In the genomic region with DNA sequence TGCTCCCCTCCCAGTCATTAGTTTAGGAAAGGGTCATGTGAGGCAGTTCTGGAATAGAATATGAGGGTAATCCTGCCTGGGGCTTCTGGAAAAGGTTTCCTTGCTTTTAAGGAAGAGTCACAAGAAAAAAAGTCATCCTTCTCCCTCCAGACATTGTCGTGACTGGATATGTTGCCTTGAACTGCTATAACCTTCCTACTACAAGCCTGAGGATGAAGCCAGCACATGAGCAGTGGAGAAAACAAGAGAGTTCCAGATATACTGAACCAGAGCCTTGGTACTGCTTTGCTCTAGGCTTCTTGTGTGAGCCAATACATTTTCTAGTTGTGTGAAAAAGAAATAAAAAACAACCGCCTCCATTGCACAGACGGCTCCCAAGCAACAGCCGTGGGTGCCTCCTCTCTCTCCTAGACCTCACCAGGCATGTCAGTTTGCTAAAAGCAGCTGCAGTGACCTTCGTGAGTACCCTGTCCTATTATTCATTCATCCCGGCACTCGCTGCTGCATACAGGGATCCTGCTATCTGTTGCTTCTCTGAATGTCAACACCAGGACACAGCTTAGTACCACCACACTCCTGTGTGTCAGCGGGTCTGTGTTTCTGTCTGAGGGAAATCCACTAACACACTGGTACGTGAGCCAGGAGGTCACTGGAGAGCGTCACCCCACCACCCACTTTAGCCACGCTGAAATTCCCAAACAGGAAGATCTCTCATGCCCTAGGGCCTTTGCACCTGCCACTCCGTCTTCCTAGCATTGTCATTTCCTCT, we compare ENCODE assay signal across 31 cellular contexts.
"Had no signal": no experiment of that assay in that cellular context is flagged by ENCODE, and none has a peak within 500 bp of the region (broad histone marks: within the 10 kb centered on the region; RNA-seq: fewer than 3 reads in every experiment).

No MANE protein-coding gene starts in this region.

- H3K9me3 ChIP-seq: ascending aorta, gastrocnemius medialis, lower lobe of right lung, neutrophil, ovary, stomach, suprapubic skin, tibial artery, upper lobe of right lung had no signal

- H3K36me3 ChIP-seq: ascending aorta, gastrocnemius medialis, lower lobe of right lung, neutrophil, ovary, stomach, suprapubic skin, tibial artery, upper lobe of right lung had no signal

- H3K4me3 Mint-ChIP-seq: activated naive CD4-positive, alpha-beta T cell treated with anti-CD3 and anti-CD28 coated beads for 36 hours; activated naive CD8-positive, alpha-beta T cell treated with anti-CD3 and anti-CD28 coated beads for 36 hours; brain; endodermal cell; nephron progenitor cell; stimulated activated memory B cell treated with anti-CD40 and anti-IgM and Interleukin-4, amounts not matched to agents 10 μg/mL and 1 μg/mL and 100 μg/mL, for 72 hours had no signal

- H3K27me3 ChIP-seq: ascending aorta, gastrocnemius medialis, ovary, stomach, suprapubic skin, tibial artery, upper lobe of right lung had no signal

- DNase-seq: activated CD4-positive, alpha-beta T cell treated with anti-CD3 and anti-CD28 coated beads for 4 hours; activated CD4-positive, alpha-beta T cell treated with anti-CD3 and anti-CD28 coated beads, Interleukin-2, amount 50 U/mL, for 4 hours; activated CD8-positive, alpha-beta memory T cell treated with anti-CD3 and anti-CD28 coated beads for 24 hours; activated effector memory CD4-positive, alpha-beta T cell treated with anti-CD3 and anti-CD28 coated beads, Interleukin-2, amount 50 U/mL, for 16 hours; activated naive CD4-positive, alpha-beta T cell treated with anti-CD3 and anti-CD28 coated beads for 36 hours; activated naive CD8-positive, alpha-beta T cell treated with anti-CD3 and anti-CD28 coated beads for 36 hours; central memory CD4-positive, alpha-beta T cell; endodermal cell; gastrocnemius medialis; glutamatergic neuron; hypothalamus; mesendoderm; nephron progenitor cell; retina; stimulated activated CD4-positive, alpha-beta T cell treated with anti-CD3 and anti-CD28 coated beads, Interleukin-1b, Interleukin-23, amount 100 ng/mL, for 48 hours; stimulated activated CD4-positive, alpha-beta T cell treated with anti-CD3 and anti-CD28 coated beads, Interleukin-4, amount 100 ng/mL, for 4 hours; stimulated activated CD8-positive, alpha-beta memory T cell treated with anti-CD3 and anti-CD28 coated beads, Interleukin-4, amount 100 ng/mL, for 48 hours; stomach; T-helper 9 cell; tibial artery had no signal

- H3K27ac ChIP-seq: ascending aorta, lower lobe of right lung, neutrophil, suprapubic skin, upper lobe of right lung, VCaP had no signal

- H3K4me1 Mint-ChIP-seq: activated naive CD8-positive, alpha-beta T cell treated with anti-CD3 and anti-CD28 coated beads for 36 hours; stimulated activated memory B cell treated with anti-CD40 and anti-IgM and Interleukin-4, amounts not matched to agents 10 μg/mL and 1 μg/mL and 100 μg/mL, for 72 hours had no signal

- H3K27ac Mint-ChIP-seq: activated naive CD4-positive, alpha-beta T cell treated with anti-CD3 and anti-CD28 coated beads for 36 hours; activated naive CD8-positive, alpha-beta T cell treated with anti-CD3 and anti-CD28 coated beads for 36 hours; endodermal cell; nephron progenitor cell; progenitor cell of endocrine pancreas; stimulated activated memory B cell treated with anti-CD40 and anti-IgM and Interleukin-4, amounts not matched to agents 10 μg/mL and 1 μg/mL and 100 μg/mL, for 72 hours had no signal

- H3K36me3 Mint-ChIP-seq: activated naive CD8-positive, alpha-beta T cell treated with anti-CD3 and anti-CD28 coated beads for 36 hours; brain; stimulated activated memory B cell treated with anti-CD40 and anti-IgM and Interleukin-4, amounts not matched to agents 10 μg/mL and 1 μg/mL and 100 μg/mL, for 72 hours had no signal

- H3K4me1 ChIP-seq: suprapubic skin had no signal

- H3K27me3 Mint-ChIP-seq: activated naive CD8-positive, alpha-beta T cell treated with anti-CD3 and anti-CD28 coated beads for 36 hours; brain; stimulated activated memory B cell treated with anti-CD40 and anti-IgM and Interleukin-4, amounts not matched to agents 10 μg/mL and 1 μg/mL and 100 μg/mL, for 72 hours had no signal

- H3K4me3 ChIP-seq: ascending aorta, gastrocnemius medialis, lower lobe of right lung, ovary, smooth muscle cell, stomach, suprapubic skin, tibial artery, upper lobe of right lung had no signal

- H3K4me2 ChIP-seq: smooth muscle cell had no signal

- H3K9me3 Mint-ChIP-seq: activated naive CD4-positive, alpha-beta T cell treated with anti-CD3 and anti-CD28 coated beads for 36 hours; activated naive CD8-positive, alpha-beta T cell treated with anti-CD3 and anti-CD28 coated beads for 36 hours; endodermal cell; nephron progenitor cell; stimulated activated memory B cell treated with anti-CD40 and anti-IgM and Interleukin-4, amounts not matched to agents 10 μg/mL and 1 μg/mL and 100 μg/mL, for 72 hours had no signal
